21 cellular contexts compared by ENCODE assay signal in genomic region chr22:20761536-20761935, GRCh38. TPM values are rescaled to one million over a fixed set of nuclear protein-coding genes. Genes with fewer than 3 reads are reported as not detected.
"Had no signal": no experiment of that assay in that cellular context is flagged by ENCODE, and none has a peak within 500 bp of the region (broad histone marks: within the 10 kb centered on the region; RNA-seq: fewer than 3 reads in every experiment).

No MANE protein-coding gene starts in this region.

- DNase-seq: activated CD4-positive, alpha-beta T cell treated with anti-CD3 and anti-CD28 coated beads for 4 hours; activated CD8-positive, alpha-beta T cell treated with anti-CD3 and anti-CD28 coated beads for 36 hours; activated effector memory CD4-positive, alpha-beta T cell treated with anti-CD3 and anti-CD28 coated beads, Interleukin-2, amount 50 U/mL, for 16 hours; activated T-cell treated with anti-CD3 and anti-CD28 coated beads, Interleukin-2, amount 50 U/mL, for 48 hours; cerebellar nuclear complex; dermis blood vessel endothelial cell; glutamatergic neuron; kidney glomerular epithelial cell; left ventricle myocardium superior; naive thymus-derived CD8-positive, alpha-beta T cell; stimulated activated CD4-positive, alpha-beta T cell treated with anti-CD3 and anti-CD28 coated beads, Interleukin-2, amount 100 ng/mL, for 48 hours; tibial artery; uterus had no signal

- H3K27ac Mint-ChIP-seq: activated CD8-positive, alpha-beta T cell treated with anti-CD3 and anti-CD28 coated beads for 36 hours; activated naive CD4-positive, alpha-beta T cell treated with anti-CD3 and anti-CD28 coated beads, Interleukin-2, amount 50 U/mL, for 24 hours; memory B cell; stimulated activated memory B cell treated with anti-CD40 and anti-IgM and Interleukin-4, amounts not matched to agents 10 μg/mL and 1 μg/mL and 100 μg/mL, for 72 hours; T-helper 1 cell treated with Interleukin-12 subunit alpha and Interleukin-12 subunit beta and Interleukin-4 antibody, amounts not matched to agents 30 μg/mL and 1 μg/mL, for 36 hours had no signal

- H3K4me1 Mint-ChIP-seq: activated naive CD4-positive, alpha-beta T cell treated with anti-CD3 and anti-CD28 coated beads, Interleukin-2, amount 50 U/mL, for 24 hours; memory B cell; naive thymus-derived CD8-positive, alpha-beta T cell; stimulated activated memory B cell treated with anti-CD40 and anti-IgM and Interleukin-4, amounts not matched to agents 10 μg/mL and 1 μg/mL and 100 μg/mL, for 72 hours had no signal

- ATAC-seq: activated CD8-positive, alpha-beta T cell treated with anti-CD3 and anti-CD28 coated beads for 36 hours; left ventricle myocardium superior; mucosa of descending colon; naive thymus-derived CD8-positive, alpha-beta T cell; stimulated activated memory B cell treated with anti-CD40 and anti-IgM and Interleukin-4, amounts not matched to agents 10 μg/mL and 1 μg/mL and 100 μg/mL, for 72 hours had no signal

- H3K4me3 ChIP-seq: breast epithelium, mucosa of descending colon, tibial artery, uterus had no signal

- H3K4me3 Mint-ChIP-seq: activated CD8-positive, alpha-beta T cell treated with anti-CD3 and anti-CD28 coated beads for 36 hours; activated naive CD4-positive, alpha-beta T cell treated with anti-CD3 and anti-CD28 coated beads, Interleukin-2, amount 50 U/mL, for 24 hours; memory B cell; naive thymus-derived CD8-positive, alpha-beta T cell; stimulated activated memory B cell treated with anti-CD40 and anti-IgM and Interleukin-4, amounts not matched to agents 10 μg/mL and 1 μg/mL and 100 μg/mL, for 72 hours; T-helper 1 cell treated with Interleukin-12 subunit alpha and Interleukin-12 subunit beta and Interleukin-4 antibody, amounts not matched to agents 30 μg/mL and 1 μg/mL, for 36 hours had no signal

- H3K27me3 Mint-ChIP-seq: activated CD8-positive, alpha-beta T cell treated with anti-CD3 and anti-CD28 coated beads for 36 hours; activated naive CD4-positive, alpha-beta T cell treated with anti-CD3 and anti-CD28 coated beads, Interleukin-2, amount 50 U/mL, for 24 hours; memory B cell; naive thymus-derived CD8-positive, alpha-beta T cell; stimulated activated memory B cell treated with anti-CD40 and anti-IgM and Interleukin-4, amounts not matched to agents 10 μg/mL and 1 μg/mL and 100 μg/mL, for 72 hours had no signal

- H3K9me3 Mint-ChIP-seq: activated CD8-positive, alpha-beta T cell treated with anti-CD3 and anti-CD28 coated beads for 36 hours; activated naive CD4-positive, alpha-beta T cell treated with anti-CD3 and anti-CD28 coated beads, Interleukin-2, amount 50 U/mL, for 24 hours; memory B cell; naive thymus-derived CD8-positive, alpha-beta T cell; stimulated activated memory B cell treated with anti-CD40 and anti-IgM and Interleukin-4, amounts not matched to agents 10 μg/mL and 1 μg/mL and 100 μg/mL, for 72 hours; T-helper 1 cell treated with Interleukin-12 subunit alpha and Interleukin-12 subunit beta and Interleukin-4 antibody, amounts not matched to agents 30 μg/mL and 1 μg/mL, for 36 hours had no signal

RNA-seq across cellular contexts. Expression of gene SERPIND1, which starts 12.4 kb away (rescaled TPM):
- total RNA-seq: activated CD8-positive, alpha-beta T cell treated with anti-CD3 and anti-CD28 coated beads for 36 hours; dermis blood vessel endothelial cell; epithelial cell of proximal tubule; left ventricle myocardium superior; mucosa of descending colon; naive thymus-derived CD8-positive, alpha-beta T cell; renal cortical epithelial cell had no signal
